In genomic region chr4:21454196-21454595, GRCh38 we compare ENCODE assay signal across 31 cellular contexts.
"Had no signal": no experiment of that assay in that cellular context is flagged by ENCODE, and none has a peak within 500 bp of the region (broad histone marks: within the 10 kb centered on the region; RNA-seq: fewer than 3 reads in every experiment).

No MANE protein-coding gene starts in this region.

- DNase-seq: activated B cell treated with CpG ODN at 0.5 μM for 24 hours; activated CD4-positive, alpha-beta T cell treated with anti-CD3 and anti-CD28 coated beads for 48 hours; activated CD4-positive, alpha-beta T cell treated with anti-CD3 and anti-CD28 coated beads, Interleukin-2, amount 50 U/mL, for 1 hour; activated CD4-positive, alpha-beta T cell treated with anti-CD3 and anti-CD28 coated beads, Interleukin-2, amount 50 U/mL, for 48 hours; activated CD8-positive, alpha-beta memory T cell treated with anti-CD3 and anti-CD28 coated beads for 24 hours; activated CD8-positive, alpha-beta T cell treated with anti-CD3 and anti-CD28 coated beads for 36 hours; activated effector memory CD4-positive, alpha-beta T cell treated with Interleukin-2 at 50 U/mL for 16 hours; activated gamma-delta T cell treated with Interleukin-2 at 50 U/mL for 16 hours; activated naive CD4-positive, alpha-beta T cell treated with Interleukin-2 at 50 U/mL for 16 hours; activated naive CD8-positive, alpha-beta T cell treated with anti-CD3 and anti-CD28 coated beads for 36 hours; activated naive CD8-positive, alpha-beta T cell treated with anti-CD3 and anti-CD28 coated beads, Interleukin-2, amount 50 U/mL, for 24 hours; activated T-cell treated with anti-CD3 and anti-CD28 coated beads, Interleukin-2, amount 50 U/mL, for 4 hours; adrenal gland; amygdala; aorta; central memory CD4-positive, alpha-beta T cell; colonic mucosa; effector CD8-positive, alpha-beta T cell; esophagus squamous epithelium; foreskin melanocyte; head of caudate nucleus; T-cell; T-helper 9 cell; WERI-Rb-1 had no signal

- H3K9me3 Mint-ChIP-seq: activated T-cell treated with anti-CD3 and anti-CD28 coated beads, Interleukin-2, amount 50 U/mL, for 4 hours; activated T-helper 17 cell treated with anti-CD3 and anti-CD28 coated beads, Interleukin-2, amount 50 U/mL, for 72 hours; brain; T-helper 1 cell treated with Interleukin-12 subunit alpha and Interleukin-12 subunit beta and Interleukin-4 antibody, amounts not matched to agents 30 μg/mL and 1 μg/mL, for 36 hours had no signal

- H3K4me3 Mint-ChIP-seq: activated B cell treated with CpG ODN at 0.5 μM for 24 hours; activated CD8-positive, alpha-beta T cell treated with anti-CD3 and anti-CD28 coated beads for 36 hours; activated naive CD4-positive, alpha-beta T cell treated with anti-CD3 and anti-CD28 coated beads, Interleukin-2, amount 50 U/mL, for 24 hours; activated naive CD8-positive, alpha-beta T cell treated with anti-CD3 and anti-CD28 coated beads for 36 hours; activated naive CD8-positive, alpha-beta T cell treated with anti-CD3 and anti-CD28 coated beads, Interleukin-2, amount 50 U/mL, for 24 hours; activated T-cell treated with anti-CD3 and anti-CD28 coated beads, Interleukin-2, amount 50 U/mL, for 4 hours; activated T-helper 17 cell treated with anti-CD3 and anti-CD28 coated beads, Interleukin-2, amount 50 U/mL, for 72 hours; brain; T-cell; T-helper 1 cell treated with Interleukin-12 subunit alpha and Interleukin-12 subunit beta and Interleukin-4 antibody, amounts not matched to agents 30 μg/mL and 1 μg/mL, for 36 hours had no signal

- H3K27ac Mint-ChIP-seq: activated B cell treated with CpG ODN at 0.5 μM for 24 hours; activated CD8-positive, alpha-beta T cell treated with anti-CD3 and anti-CD28 coated beads for 36 hours; activated naive CD4-positive, alpha-beta T cell treated with anti-CD3 and anti-CD28 coated beads, Interleukin-2, amount 50 U/mL, for 24 hours; activated naive CD8-positive, alpha-beta T cell treated with anti-CD3 and anti-CD28 coated beads for 36 hours; activated naive CD8-positive, alpha-beta T cell treated with anti-CD3 and anti-CD28 coated beads, Interleukin-2, amount 50 U/mL, for 24 hours; activated T-helper 17 cell treated with anti-CD3 and anti-CD28 coated beads, Interleukin-2, amount 50 U/mL, for 72 hours; brain; T-cell; T-helper 1 cell treated with Interleukin-12 subunit alpha and Interleukin-12 subunit beta and Interleukin-4 antibody, amounts not matched to agents 30 μg/mL and 1 μg/mL, for 36 hours had no signal

- H3K4me1 Mint-ChIP-seq: activated B cell treated with CpG ODN at 0.5 μM for 24 hours; activated naive CD4-positive, alpha-beta T cell treated with anti-CD3 and anti-CD28 coated beads, Interleukin-2, amount 50 U/mL, for 24 hours; activated naive CD8-positive, alpha-beta T cell treated with anti-CD3 and anti-CD28 coated beads for 36 hours; activated naive CD8-positive, alpha-beta T cell treated with anti-CD3 and anti-CD28 coated beads, Interleukin-2, amount 50 U/mL, for 24 hours; activated T-helper 17 cell treated with anti-CD3 and anti-CD28 coated beads, Interleukin-2, amount 50 U/mL, for 72 hours; brain; T-cell had no signal

- H3K36me3 Mint-ChIP-seq: activated naive CD4-positive, alpha-beta T cell treated with anti-CD3 and anti-CD28 coated beads, Interleukin-2, amount 50 U/mL, for 24 hours; activated naive CD8-positive, alpha-beta T cell treated with anti-CD3 and anti-CD28 coated beads for 36 hours; brain; T-cell had no signal

- ATAC-seq: activated CD4-positive, CD25-positive, alpha-beta regulatory T cell treated with anti-CD3 and anti-CD28 coated beads, Interleukin-2, amount 50 U/mL, for 24 hours; activated CD8-positive, alpha-beta T cell treated with anti-CD3 and anti-CD28 coated beads for 36 hours; activated naive CD8-positive, alpha-beta T cell treated with anti-CD3 and anti-CD28 coated beads, Interleukin-2, amount 50 U/mL, for 24 hours; activated T-cell treated with anti-CD3 and anti-CD28 coated beads, Interleukin-2, amount 50 U/mL, for 4 hours; activated T-helper 17 cell treated with anti-CD3 and anti-CD28 coated beads, Interleukin-2, amount 50 U/mL, for 72 hours; T-cell had no signal

- FAIRE-seq: endometrium, endothelial cell of umbilical vein had no signal

- H3K27me3 Mint-ChIP-seq: activated B cell treated with CpG ODN at 0.5 μM for 24 hours; activated CD8-positive, alpha-beta T cell treated with anti-CD3 and anti-CD28 coated beads for 36 hours; activated naive CD4-positive, alpha-beta T cell treated with anti-CD3 and anti-CD28 coated beads, Interleukin-2, amount 50 U/mL, for 24 hours; activated naive CD8-positive, alpha-beta T cell treated with anti-CD3 and anti-CD28 coated beads for 36 hours; activated naive CD8-positive, alpha-beta T cell treated with anti-CD3 and anti-CD28 coated beads, Interleukin-2, amount 50 U/mL, for 24 hours; brain; T-cell had no signal
